1 cellular context compared by ENCODE assay signal in the genomic region with DNA sequence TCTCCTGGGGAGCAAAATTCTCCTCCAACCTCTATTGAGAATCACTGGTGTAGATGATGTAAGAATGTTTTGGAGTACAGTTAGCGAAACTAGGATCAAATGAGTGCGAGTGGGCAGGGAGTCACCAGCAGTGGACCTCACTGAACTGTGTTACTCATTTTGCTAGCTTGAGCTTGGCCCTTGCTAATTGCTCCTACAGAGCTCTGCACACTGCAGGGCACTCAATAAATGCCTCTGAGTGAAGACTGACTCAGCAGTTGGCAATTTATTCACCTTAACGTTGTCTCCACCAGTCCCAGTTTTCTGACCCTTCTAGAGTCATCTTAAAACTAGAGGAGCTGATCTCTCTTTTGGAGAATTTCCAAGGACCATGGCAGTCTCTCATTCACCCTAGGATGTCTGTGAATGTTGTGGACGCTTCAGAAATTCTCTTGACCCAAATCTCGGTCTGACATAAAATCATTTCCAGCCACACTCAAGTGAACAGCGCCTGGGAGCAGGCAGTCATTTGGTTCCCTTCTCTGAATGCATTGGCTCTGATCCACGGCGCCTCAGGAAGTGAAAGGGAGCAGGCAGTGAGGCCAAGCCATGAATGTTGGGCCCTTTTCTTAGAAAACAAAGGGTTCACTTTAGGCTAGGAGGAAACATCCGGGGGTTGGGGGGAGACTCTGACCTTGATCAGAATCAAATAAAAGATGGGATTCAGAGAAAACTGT.
TF ChIP-seq lines count a peak whose summit lies in the region.

No MANE protein-coding gene starts in this region.

TF ChIP-seq in HepG2, 621 proteins besides CTCF, POLR2A, EP300 and RAD21 (continued from another document):
- TF ChIP-seq, protein P1, sequence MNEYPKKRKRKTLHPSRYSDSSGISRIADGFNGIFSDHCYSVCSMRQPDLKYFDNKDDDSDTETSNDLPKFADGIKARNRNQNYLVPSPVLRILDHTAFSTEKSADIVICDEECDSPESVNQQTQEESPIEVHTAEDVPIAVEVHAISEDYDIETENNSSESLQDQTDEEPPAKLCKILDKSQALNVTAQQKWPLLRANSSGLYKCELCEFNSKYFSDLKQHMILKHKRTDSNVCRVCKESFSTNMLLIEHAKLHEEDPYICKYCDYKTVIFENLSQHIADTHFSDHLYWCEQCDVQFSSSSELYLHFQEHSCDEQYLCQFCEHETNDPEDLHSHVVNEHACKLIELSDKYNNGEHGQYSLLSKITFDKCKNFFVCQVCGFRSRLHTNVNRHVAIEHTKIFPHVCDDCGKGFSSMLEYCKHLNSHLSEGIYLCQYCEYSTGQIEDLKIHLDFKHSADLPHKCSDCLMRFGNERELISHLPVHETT (CRISPR knock-in tag; conservative IDR thresholded peaks at IDR 0.05): no peak
- TF ChIP-seq KAT2B (IDR thresholded peaks at IDR 0.05; ENCODE audit: borderline replicate concordance, low read depth, low read length) (no peak), ZNF572 (CRISPR knock-in tag; IDR thresholded peaks at IDR 0.05) (no peak)
- TF ChIP-seq, protein P2, sequence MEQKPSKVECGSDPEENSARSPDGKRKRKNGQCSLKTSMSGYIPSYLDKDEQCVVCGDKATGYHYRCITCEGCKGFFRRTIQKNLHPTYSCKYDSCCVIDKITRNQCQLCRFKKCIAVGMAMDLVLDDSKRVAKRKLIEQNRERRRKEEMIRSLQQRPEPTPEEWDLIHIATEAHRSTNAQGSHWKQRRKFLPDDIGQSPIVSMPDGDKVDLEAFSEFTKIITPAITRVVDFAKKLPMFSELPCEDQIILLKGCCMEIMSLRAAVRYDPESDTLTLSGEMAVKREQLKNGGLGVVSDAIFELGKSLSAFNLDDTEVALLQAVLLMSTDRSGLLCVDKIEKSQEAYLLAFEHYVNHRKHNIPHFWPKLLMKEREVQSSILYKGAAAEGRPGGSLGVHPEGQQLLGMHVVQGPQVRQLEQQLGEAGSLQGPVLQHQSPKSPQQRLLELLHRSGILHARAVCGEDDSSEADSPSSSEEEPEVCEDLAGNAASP (CRISPR knock-in tag; IDR thresholded peaks at IDR 0.05; ENCODE audit: borderline replicate concordance): no peak
- TF ChIP-seq, protein P3, sequence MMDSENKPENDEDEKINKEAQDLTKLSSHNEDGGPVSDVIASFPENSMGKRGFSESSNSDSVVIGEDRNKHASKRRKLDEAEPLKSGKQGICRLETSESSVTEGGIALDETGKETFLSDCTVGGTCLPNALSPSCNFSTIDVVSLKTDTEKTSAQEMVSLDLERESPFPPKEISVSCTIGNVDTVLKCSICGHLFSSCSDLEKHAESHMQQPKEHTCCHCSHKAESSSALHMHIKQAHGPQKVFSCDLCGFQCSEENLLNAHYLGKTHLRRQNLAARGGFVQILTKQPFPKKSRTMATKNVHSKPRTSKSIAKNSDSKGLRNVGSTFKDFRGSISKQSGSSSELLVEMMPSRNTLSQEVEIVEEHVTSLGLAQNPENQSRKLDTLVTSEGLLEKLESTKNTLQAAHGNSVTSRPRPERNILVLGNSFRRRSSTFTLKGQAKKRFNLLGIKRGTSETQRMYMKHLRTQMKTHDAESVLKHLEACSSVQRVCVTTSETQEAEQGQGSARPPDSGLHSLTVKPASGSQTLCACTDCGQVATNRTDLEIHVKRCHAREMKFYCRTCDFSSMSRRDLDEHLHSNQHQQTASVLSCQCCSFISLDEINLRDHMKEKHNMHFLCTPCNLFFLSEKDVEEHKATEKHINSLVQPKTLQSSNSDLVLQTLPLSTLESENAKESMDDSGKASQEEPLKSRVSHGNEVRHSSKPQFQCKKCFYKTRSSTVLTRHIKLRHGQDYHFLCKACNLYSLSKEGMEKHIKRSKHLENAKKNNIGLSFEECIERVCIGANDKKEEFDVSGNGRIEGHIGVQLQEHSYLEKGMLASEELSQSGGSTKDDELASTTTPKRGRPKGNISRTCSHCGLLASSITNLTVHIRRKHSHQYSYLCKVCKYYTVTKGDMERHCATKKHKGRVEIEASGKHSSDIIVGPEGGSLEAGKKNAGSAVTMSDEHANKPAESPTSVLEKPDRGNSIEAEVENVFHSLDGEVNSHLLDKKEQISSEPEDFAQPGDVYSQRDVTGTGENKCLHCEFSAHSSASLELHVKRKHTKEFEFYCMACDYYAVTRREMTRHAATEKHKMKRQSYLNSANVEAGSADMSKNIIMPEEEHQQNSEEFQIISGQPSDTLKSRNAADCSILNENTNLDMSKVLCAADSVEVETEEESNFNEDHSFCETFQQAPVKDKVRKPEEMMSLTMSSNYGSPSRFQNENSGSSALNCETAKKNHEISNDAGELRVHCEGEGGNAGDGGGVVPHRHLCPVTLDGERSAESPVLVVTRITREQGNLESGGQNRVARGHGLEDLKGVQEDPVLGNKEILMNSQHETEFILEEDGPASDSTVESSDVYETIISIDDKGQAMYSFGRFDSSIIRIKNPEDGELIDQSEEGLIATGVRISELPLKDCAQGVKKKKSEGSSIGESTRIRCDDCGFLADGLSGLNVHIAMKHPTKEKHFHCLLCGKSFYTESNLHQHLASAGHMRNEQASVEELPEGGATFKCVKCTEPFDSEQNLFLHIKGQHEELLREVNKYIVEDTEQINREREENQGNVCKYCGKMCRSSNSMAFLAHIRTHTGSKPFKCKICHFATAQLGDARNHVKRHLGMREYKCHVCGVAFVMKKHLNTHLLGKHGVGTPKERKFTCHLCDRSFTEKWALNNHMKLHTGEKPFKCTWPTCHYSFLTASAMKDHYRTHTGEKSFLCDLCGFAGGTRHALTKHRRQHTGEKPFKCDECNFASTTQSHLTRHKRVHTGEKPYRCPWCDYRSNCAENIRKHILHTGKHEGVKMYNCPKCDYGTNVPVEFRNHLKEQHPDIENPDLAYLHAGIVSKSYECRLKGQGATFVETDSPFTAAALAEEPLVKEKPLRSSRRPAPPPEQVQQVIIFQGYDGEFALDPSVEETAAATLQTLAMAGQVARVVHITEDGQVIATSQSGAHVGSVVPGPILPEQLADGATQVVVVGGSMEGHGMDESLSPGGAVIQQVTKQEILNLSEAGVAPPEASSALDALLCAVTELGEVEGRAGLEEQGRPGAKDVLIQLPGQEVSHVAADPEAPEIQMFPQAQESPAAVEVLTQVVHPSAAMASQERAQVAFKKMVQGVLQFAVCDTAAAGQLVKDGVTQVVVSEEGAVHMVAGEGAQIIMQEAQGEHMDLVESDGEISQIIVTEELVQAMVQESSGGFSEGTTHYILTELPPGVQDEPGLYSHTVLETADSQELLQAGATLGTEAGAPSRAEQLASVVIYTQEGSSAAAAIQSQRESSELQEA (CRISPR knock-in tag; IDR thresholded peaks at IDR 0.05; ENCODE audit: not compliant biosample characterization): no peak
